In the genomic region with DNA sequence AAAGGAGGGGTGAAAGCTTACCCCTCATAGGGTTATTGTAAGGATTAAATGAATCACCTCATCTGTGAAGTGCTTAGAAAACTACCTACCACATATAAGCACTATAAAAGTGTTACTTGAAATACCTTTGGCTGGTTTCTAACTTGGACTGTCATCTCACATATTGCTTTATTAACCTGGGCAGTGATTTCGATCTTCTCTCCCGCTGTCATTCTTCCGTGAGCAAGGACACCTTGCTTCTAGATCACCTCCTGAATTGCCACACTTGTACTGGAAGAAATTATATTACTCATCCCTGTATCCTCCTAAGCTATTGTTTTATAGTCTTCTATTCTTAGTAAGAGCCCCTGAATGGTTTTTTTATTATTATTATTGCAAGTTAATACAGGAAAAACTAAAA, we compare ENCODE assay signal across 30 cellular contexts.
"Had no signal": no experiment of that assay in that cellular context is flagged by ENCODE, and none has a peak within 500 bp of the region (broad histone marks: within the 10 kb centered on the region; RNA-seq: fewer than 3 reads in every experiment).

No MANE protein-coding gene starts in this region.

- DNase-seq: activated B cell treated with CpG ODN at 0.5 μM for 24 hours; activated CD4-positive, alpha-beta T cell treated with anti-CD3 and anti-CD28 coated beads for 48 hours; activated CD4-positive, alpha-beta T cell treated with anti-CD3 and anti-CD28 coated beads, Interleukin-2, amount 50 U/mL, for 1 hour; activated CD4-positive, alpha-beta T cell treated with anti-CD3 and anti-CD28 coated beads, Interleukin-2, amount 50 U/mL, for 48 hours; activated CD8-positive, alpha-beta memory T cell treated with anti-CD3 and anti-CD28 coated beads for 24 hours; activated CD8-positive, alpha-beta T cell treated with anti-CD3 and anti-CD28 coated beads for 36 hours; activated effector memory CD4-positive, alpha-beta T cell treated with anti-CD3 and anti-CD28 coated beads, Interleukin-2, amount 50 U/mL, for 16 hours; activated naive CD4-positive, alpha-beta T cell treated with anti-CD3 and anti-CD28 coated beads for 36 hours; activated naive CD8-positive, alpha-beta T cell treated with anti-CD3 and anti-CD28 coated beads for 36 hours; activated naive CD8-positive, alpha-beta T cell treated with anti-CD3 and anti-CD28 coated beads, Interleukin-2, amount 50 U/mL, for 24 hours; activated T-cell treated with anti-CD3 and anti-CD28 coated beads, Interleukin-2, amount 50 U/mL, for 4 hours; adrenal gland; amygdala; aorta; body of pancreas; central memory CD4-positive, alpha-beta T cell; cerebellar nuclear complex; dorsolateral prefrontal cortex; effector memory CD4-positive, alpha-beta T cell; endodermal cell; foreskin fibroblast; T-helper 1 cell; T-helper 17 cell; T1000; WERI-Rb-1 had no signal

- ATAC-seq: activated CD4-positive, CD25-positive, alpha-beta regulatory T cell treated with anti-CD3 and anti-CD28 coated beads, Interleukin-2, amount 50 U/mL, for 24 hours; activated CD8-positive, alpha-beta T cell treated with anti-CD3 and anti-CD28 coated beads for 36 hours; activated naive CD8-positive, alpha-beta T cell treated with anti-CD3 and anti-CD28 coated beads, Interleukin-2, amount 50 U/mL, for 24 hours; activated T-cell treated with anti-CD3 and anti-CD28 coated beads, Interleukin-2, amount 50 U/mL, for 4 hours; body of pancreas; esophagus mucosa; T-helper 17 cell had no signal

- FAIRE-seq: frontal cortex had no signal

- H3K4me1 ChIP-seq: body of pancreas had no signal

- H3K27me3 ChIP-seq: adrenal gland, body of pancreas, cardiac muscle cell, dorsolateral prefrontal cortex had no signal

- H3K9me3 ChIP-seq: adrenal gland, body of pancreas had no signal

- H3K27ac ChIP-seq: adrenal gland, body of pancreas, cardiac muscle cell, coronary artery, dorsolateral prefrontal cortex, WERI-Rb-1 had no signal

- H3K36me3 ChIP-seq: adrenal gland, cardiac muscle cell, WERI-Rb-1 had no signal

- H3K4me3 ChIP-seq: adrenal gland, body of pancreas, cardiac muscle cell, coronary artery, dorsolateral prefrontal cortex had no signal
